ENCODE assay signal across 1 cellular context in genomic region chr9:35686222-35687203, GRCh38.
TF ChIP-seq lines count a peak whose summit lies in the region.

No MANE protein-coding gene starts in this region.

TF ChIP-seq in endothelial cell of umbilical vein, 7 proteins besides CTCF, POLR2A, EP300 and RAD21:
- TF ChIP-seq EZH2 (IDR thresholded peaks at IDR 0.05; ENCODE audit: borderline replicate concordance, low read depth, low read length, severe bottlenecking), result no peak
- no peak for TF ChIP-seq FOS (IDR thresholded peaks at IDR 0.05; ENCODE audit: borderline replicate concordance, insufficient read depth, low read length)
- no peak for TF ChIP-seq MAX (IDR thresholded peaks at IDR 0.05; ENCODE audit: insufficient read depth, insufficient read length)
- no peak for TF ChIP-seq JUN (IDR thresholded peaks at IDR 0.05; ENCODE audit: borderline replicate concordance, insufficient read depth, insufficient read length, low read depth)
- no peak for TF ChIP-seq POLR2AphosphoS5 (IDR thresholded peaks at IDR 0.05; ENCODE audit: insufficient read depth, low read depth, low read length)
- TF ChIP-seq MYC (IDR thresholded peaks at IDR 0.05; ENCODE audit: low read depth, low read length), result no peak
- TF ChIP-seq GATA2 (IDR thresholded peaks at IDR 0.05; ENCODE audit: insufficient read depth, insufficient read length, low read depth, low read length), result no peak
